In the genomic region with DNA sequence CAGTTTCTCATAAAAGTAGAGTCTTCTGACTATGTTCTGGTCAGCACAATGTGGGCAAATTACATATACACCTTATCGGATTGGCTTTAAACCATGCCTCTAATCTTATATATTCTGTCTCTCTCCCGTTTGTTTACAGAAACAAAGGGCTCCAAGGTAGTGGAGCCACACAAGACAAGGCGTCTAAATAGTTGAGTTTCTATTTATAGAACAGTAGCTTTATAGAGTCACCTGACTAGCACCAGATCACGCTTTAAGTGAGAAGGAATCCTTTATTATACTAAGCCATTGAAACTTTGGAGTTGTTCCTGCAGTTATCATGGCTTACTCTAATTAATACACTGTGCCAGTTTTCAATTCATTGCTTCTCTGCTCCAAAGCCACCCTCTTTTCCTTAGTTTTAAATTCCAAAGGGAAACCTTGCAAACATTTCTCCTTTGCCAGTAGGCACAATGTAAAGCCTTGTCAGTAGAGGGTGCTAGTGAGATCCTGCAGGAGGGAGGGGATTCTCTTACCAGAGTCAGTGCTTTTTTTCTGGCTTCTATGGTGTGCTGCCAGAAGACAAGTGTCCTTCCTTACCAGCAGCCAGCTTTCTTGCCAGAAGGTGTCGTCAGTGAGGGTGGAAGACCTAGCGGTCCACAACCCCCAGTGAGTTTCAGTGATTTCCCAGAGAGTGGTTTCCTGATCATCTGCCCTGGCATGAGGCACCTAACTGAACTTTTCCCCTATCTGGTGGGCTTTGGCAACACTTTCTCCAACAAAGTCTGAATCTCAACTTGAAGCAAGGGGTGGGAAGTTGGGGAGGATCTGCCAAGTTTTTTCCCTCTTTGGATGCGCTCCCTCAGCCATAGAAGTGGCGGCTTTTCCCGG, we compare ENCODE assay signal across 7 cellular contexts.
DNase-seq lines count a peak whose midpoint lies in the region; ATAC-seq lines count a peak whose summit lies in the region.

No MANE protein-coding gene starts in this region.

- DNase-seq in DMS53 treated with DMSO at 0.1 percent for 48 hours (lab: John Stamatoyannopoulos, UW; ENCODE audit: unreplicated experiment) (peak; percentile 87), NCI-H526 (lab: John Stamatoyannopoulos, UW) (peak; percentile 53 to 69), activated T-helper 1 cell treated with Interleukin-2 at 50 U/mL for 16 hours (ENCODE audit: low read depth) (peak; percentile 0), inferior parietal cortex (ENCODE audit: extremely low spot score) (peak; percentile 12), T1000 (lab: John Stamatoyannopoulos, UW) (no peak)

- ATAC-seq in GM18873 (IDR thresholded peaks at IDR 0.05; ENCODE audit: low FRiP score, unreplicated experiment), result peak; percentile 82
- peak; percentile 76 for ATAC-seq in HG03045 (IDR thresholded peaks at IDR 0.05; ENCODE audit: unreplicated experiment)
